Comparison of ENCODE assay signal across 9 cellular contexts in the genomic region with DNA sequence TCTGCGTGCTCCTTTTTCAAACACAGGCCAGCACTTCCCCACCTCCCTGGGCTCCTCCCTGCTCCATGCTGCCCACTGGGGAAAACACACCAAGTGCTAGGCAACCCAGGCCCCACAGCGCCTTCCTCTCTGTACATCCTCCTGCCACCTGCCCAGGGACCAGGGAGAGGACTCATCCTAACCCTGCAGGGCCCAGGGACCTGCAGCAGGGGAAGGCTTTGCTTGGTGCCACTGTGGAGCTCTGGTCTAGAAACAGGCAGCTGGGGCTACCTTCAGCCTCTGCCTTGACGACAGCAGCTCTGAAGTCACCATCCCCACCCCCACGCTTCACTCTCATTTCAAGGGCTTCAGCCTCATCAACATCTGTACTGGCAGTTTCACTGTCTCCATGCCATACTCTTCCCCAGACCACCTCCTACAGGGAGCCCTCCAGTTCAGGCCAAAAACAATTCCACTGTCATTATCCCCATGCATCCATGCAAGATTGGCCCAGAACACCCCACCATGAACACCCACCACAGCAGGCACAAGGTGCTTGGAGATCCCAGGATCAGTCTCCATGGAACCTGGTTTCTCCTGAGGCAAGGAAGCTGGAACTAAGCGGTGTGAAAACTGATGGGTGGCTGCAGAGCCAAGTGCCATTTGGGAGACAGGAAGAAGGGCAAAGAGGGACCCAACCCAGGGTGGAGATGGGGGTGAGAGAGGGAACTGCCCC. TPM values are rescaled to one million over a fixed set of nuclear protein-coding genes. Genes with fewer than 3 reads are reported as not detected.
DNase-seq lines count a peak whose midpoint lies in the region; ATAC-seq, FAIRE-seq and TF ChIP-seq lines count a peak whose summit lies in the region.
"Had no signal": no experiment of that assay in that cellular context is flagged by ENCODE, and none has a peak within 500 bp of the region (broad histone marks: within the 10 kb centered on the region; RNA-seq: fewer than 3 reads in every experiment).

No MANE protein-coding gene starts in this region.

- DNase-seq in CD1c-positive myeloid dendritic cell (ENCODE audit: extremely low spot score) (peak; percentile 70), Panc1 (ENCODE audit: low read depth, low spot score) (no peak), osteoblast (ENCODE audit: insufficient read length, low spot score, missing footprints) (peak; percentile 78), A172 (ENCODE audit: low spot score) (no peak), NCI-H524 treated with DMSO at 0.1 percent for 48 hours (lab: John Stamatoyannopoulos, UW) (no peak), islet precursor cell (no peak), GM12892 (ENCODE audit: insufficient read length) (no peak)
- DNase-seq in effector memory CD8-positive, alpha-beta T cell: no peak

- H3K27ac ChIP-seq in Panc1 (ENCODE audit: low read length) (no peak overlapping the region), osteoblast (ENCODE audit: low read depth, low read length) (no peak overlapping the region)

- in situ Hi-C loops in Panc1 (cut with HindIII; ENCODE audit: low pct_unique_long_range_greater_than_20kb, low sequenced_read_pairs): no loop called here

- no peaks in the 10 kb centered on the region for H3K27me3 Mint-ChIP-seq in effector memory CD8-positive, alpha-beta T cell

- POLR2A ChIA-PET in Panc1 (lab: Charles Lee): no interaction called here

- H3K79me2 ChIP-seq in osteoblast (ENCODE audit: insufficient read depth, low read length): no peaks in the 10 kb centered on the region

- intact Hi-C loops in Panc1 (cut with micrococcal nuclease; ENCODE audit: unreplicated experiment): no loop called here

- no peaks in the 10 kb centered on the region for H3K9me3 Mint-ChIP-seq in effector memory CD8-positive, alpha-beta T cell

- H4K20me1 ChIP-seq in osteoblast (ENCODE audit: insufficient read depth, low read length): no peaks in the 10 kb centered on the region

- peak overlapping the region; percentile 60 to 74 for H3K4me3 ChIP-seq in Panc1 (ENCODE audit: low read depth in 2 of 2, low read length in 2 of 2)
- H3K4me3 ChIP-seq in osteoblast (ENCODE audit: insufficient read depth, low read length): peak overlapping the region; percentile 81

- H2AFZ ChIP-seq in osteoblast (ENCODE audit: low read length): peak overlapping the region; percentile 87

- H3K36me3 Mint-ChIP-seq in effector memory CD8-positive, alpha-beta T cell (ENCODE audit: insufficient read depth): peaks cover 37% of the 10 kb centered on the region

- CTCF ChIA-PET in Panc1 (lab: Charles Lee): no interaction called here

- H3K9me3 ChIP-seq in Panc1 (ENCODE audit: control insufficient read depth, insufficient read depth, low read depth, low read length) (no peaks in the 10 kb centered on the region), osteoblast (ENCODE audit: low read depth, low read length) (no peaks in the 10 kb centered on the region)

- FAIRE-seq in GM12892 (lab: Jason Lieb, UNC): no peak

- H3K36me3 ChIP-seq in Panc1 (ENCODE audit: control insufficient read depth, insufficient read depth, low read length): no peaks in the 10 kb centered on the region; the same call in 1 of the 2 replicates
- H3K36me3 ChIP-seq in osteoblast (ENCODE audit: insufficient read depth, low read length): no peaks in the 10 kb centered on the region

- H3K27me3 ChIP-seq in Panc1 (ENCODE audit: control insufficient read depth, insufficient read depth, low read length) (no peaks in the 10 kb centered on the region), osteoblast (ENCODE audit: insufficient read depth, low read length) (no peaks in the 10 kb centered on the region)

- TF ChIP-seq CTCF in Panc1 (IDR thresholded peaks at IDR 0.05): no peak
- TF ChIP-seq CTCF in osteoblast (IDR thresholded peaks at IDR 0.05; ENCODE audit: extremely low read depth, low read depth, low read length): no peak

- peaks cover 34 to 43% of the 10 kb centered on the region in 2 donors for H3K4me1 Mint-ChIP-seq in effector memory CD8-positive, alpha-beta T cell (ENCODE audit: low read depth in 2 of 2)

- H3K4me2 ChIP-seq in osteoblast (ENCODE audit: insufficient read depth, low read length): peak overlapping the region; percentile 89

- H3K4me3 Mint-ChIP-seq in effector memory CD8-positive, alpha-beta T cell: peak overlapping the region; percentile 88

- no TSS peak for BruUV-seq in Panc1 (replicated peaks; lab: Mats Ljungman, UMichigan)

- H3K27ac Mint-ChIP-seq in effector memory CD8-positive, alpha-beta T cell: peak overlapping the region; percentile 89 to 96

- H3K4me1 ChIP-seq in Panc1 (ENCODE audit: control insufficient read depth, insufficient read depth, low read length) (peaks cover 3% of the 10 kb centered on the region; the same call in 1 of the 2 replicates), osteoblast (ENCODE audit: insufficient read depth, low read length) (peaks cover 19% of the 10 kb centered on the region)

- no peak for ATAC-seq in Panc1
- ATAC-seq in effector memory CD8-positive, alpha-beta T cell (replicated peaks): no peak

- TF ChIP-seq POLR2A in GM12892 (IDR thresholded peaks at IDR 0.05; ENCODE audit: low read depth, low read length): no peak

RNA-seq across cellular contexts. Expression of gene IGSF8, which starts 1.1 kb away (rescaled TPM):
- total RNA-seq in Panc1 (2021; ENCODE audit: unreplicated experiment) (18.8 TPM), osteoblast (18.0 and 19.9 TPM in 2 replicates)
- polyA plus RNA-seq in Panc1 (2012; ENCODE audit: insufficient read length): 29.5 TPM
- 34.2 and 36.6 TPM in 2 replicates for total RNA-seq in A172 (2014; rRNA removed; shearing (Covaris generic))
- 4.2 TPM for polyA plus RNA-seq in GM12892 (2012; ENCODE audit: missing spikeins)

RNA-seq across cellular contexts. Expression of gene KCNJ9, which starts 16.0 kb away (rescaled TPM):
- total RNA-seq in Panc1 (2021; ENCODE audit: unreplicated experiment) (not detected), osteoblast (not detected in 2 replicates)
- not detected for polyA plus RNA-seq in Panc1 (2012; ENCODE audit: insufficient read length)
- total RNA-seq in A172 (2014; rRNA removed; shearing (Covaris generic)): not detected in 2 replicates
- not detected for polyA plus RNA-seq in GM12892 (2012; ENCODE audit: missing spikeins)
- total RNA-seq: glomerular endothelial cell had no signal

RNA-seq across cellular contexts. Expression of gene ATP1A2, which starts 18.2 kb away (rescaled TPM):
- 0.15 TPM for total RNA-seq in Panc1 (2021; ENCODE audit: unreplicated experiment)
- 0.67 TPM for polyA plus RNA-seq in Panc1 (2012; ENCODE audit: insufficient read length)
- 0.72 and 1.2 TPM in 2 replicates for total RNA-seq in osteoblast
- total RNA-seq in A172 (2014; rRNA removed; shearing (Covaris generic)): 0.22 and 0.84 TPM in 2 replicates
- not detected for polyA plus RNA-seq in GM12892 (2012; ENCODE audit: missing spikeins)
- total RNA-seq: glomerular endothelial cell had no signal

RNA-seq across cellular contexts. Expression of gene KCNJ10, which starts 27.4 kb away (rescaled TPM):
- total RNA-seq in Panc1 (2021; ENCODE audit: unreplicated experiment) (0.08 TPM), osteoblast (not detected in 2 replicates)
- polyA plus RNA-seq in Panc1 (2012; ENCODE audit: insufficient read length): not detected
- not detected in 2 replicates for total RNA-seq in A172 (2014; rRNA removed; shearing (Covaris generic))
- polyA plus RNA-seq in GM12892 (2012; ENCODE audit: missing spikeins): 0.15 TPM
- total RNA-seq: glomerular endothelial cell had no signal

RNA-seq across cellular contexts. Expression of gene ATP1A4, which starts 54.0 kb away (rescaled TPM):
- total RNA-seq in Panc1 (2021; ENCODE audit: unreplicated experiment) (not detected), osteoblast (not detected in 2 replicates)
- polyA plus RNA-seq in Panc1 (2012; ENCODE audit: insufficient read length): not detected
- not detected in 2 replicates for total RNA-seq in A172 (2014; rRNA removed; shearing (Covaris generic))
- 1.7 TPM for polyA plus RNA-seq in GM12892 (2012; ENCODE audit: missing spikeins)
- total RNA-seq: glomerular endothelial cell had no signal

Comparison
In these comparisons a context has a peak if more than half of its experiments do, and no peak if none do; other contexts are left out.
1. DNase-seq: peak in CD1c-positive myeloid dendritic cell (single experiment) and osteoblast (single experiment); none in Panc1 (single experiment), effector memory CD8-positive, alpha-beta T cell (0 of 3), A172 (single experiment), NCI-H524 treated with DMSO at 0.1 percent for 48 hours (single experiment), islet precursor cell (single experiment) and GM12892 (single experiment).